Comparison of ENCODE assay signal across 31 cellular contexts in the genomic region with DNA sequence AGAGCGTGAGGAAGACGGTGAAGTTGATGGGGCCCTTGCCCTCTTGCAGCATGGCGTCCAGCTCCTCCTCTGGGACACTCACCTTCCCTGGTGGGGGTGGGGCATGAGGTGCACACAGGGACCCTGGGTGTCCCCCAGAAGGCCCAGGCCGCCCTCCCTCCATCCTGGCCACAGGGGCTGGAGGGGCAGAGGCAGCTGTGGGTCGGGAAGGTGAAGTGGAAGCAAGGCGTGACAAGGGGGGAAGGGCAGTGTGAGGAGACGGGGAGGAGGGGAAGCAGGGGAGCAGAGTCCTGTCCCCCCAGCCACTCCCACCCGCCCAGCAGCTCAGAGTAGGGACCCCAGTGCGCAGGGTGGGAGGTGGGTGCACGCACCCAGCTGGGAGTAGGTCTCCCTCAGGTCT. TPM values are rescaled to one million over a fixed set of nuclear protein-coding genes. Genes with fewer than 3 reads are reported as not detected.
"Had no signal": no experiment of that assay in that cellular context is flagged by ENCODE, and none has a peak within 500 bp of the region (broad histone marks: within the 10 kb centered on the region; RNA-seq: fewer than 3 reads in every experiment).

No MANE protein-coding gene starts in this region.

- H3K36me3 ChIP-seq: breast epithelium, gastroesophageal sphincter, suprapubic skin, tibial artery had no signal

- H3K4me1 ChIP-seq: breast epithelium had no signal

- ATAC-seq: activated naive CD8-positive, alpha-beta T cell treated with anti-CD3 and anti-CD28 coated beads, Interleukin-2, amount 50 U/mL, for 24 hours; activated T-helper 17 cell treated with anti-CD3 and anti-CD28 coated beads, Interleukin-2, amount 50 U/mL, for 72 hours; gastroesophageal sphincter; naive thymus-derived CD8-positive, alpha-beta T cell; sciatic nerve; stimulated activated memory B cell treated with anti-CD40 and anti-IgM and Interleukin-4, amounts not matched to agents 10 μg/mL and 1 μg/mL and 100 μg/mL, for 72 hours had no signal

- DNase-seq: activated CD4-positive, alpha-beta T cell treated with anti-CD3 and anti-CD28 coated beads for 48 hours; activated CD4-positive, alpha-beta T cell treated with anti-CD3 and anti-CD28 coated beads, Interleukin-2, amount 50 U/mL, for 48 hours; activated CD8-positive, alpha-beta memory T cell treated with anti-CD3 and anti-CD28 coated beads for 24 hours; activated gamma-delta T cell treated with Interleukin-2 at 50 U/mL for 16 hours; activated naive CD8-positive, alpha-beta T cell treated with anti-CD3 and anti-CD28 coated beads, Interleukin-2, amount 50 U/mL, for 24 hours; activated T-cell treated with anti-CD3 and anti-CD28 coated beads, Interleukin-2, amount 50 U/mL, for 24 hours; amygdala; effector CD8-positive, alpha-beta T cell; erythroblast; hypothalamus; occipital lobe; SK-N-SH; small intestine; stimulated activated CD4-positive, alpha-beta T cell treated with anti-CD3 and anti-CD28 coated beads, Interleukin-1b, Interleukin-23, amount 100 ng/mL, for 48 hours; stimulated activated CD4-positive, alpha-beta T cell treated with anti-CD3 and anti-CD28 coated beads, Interleukin-4, amount 100 ng/mL, for 4 hours; stimulated activated CD8-positive, alpha-beta memory T cell treated with anti-CD3 and anti-CD28 coated beads, Interleukin-4, amount 100 ng/mL, for 48 hours; SW 1271; T-helper 9 cell; tibial artery had no signal

- H3K27ac ChIP-seq: breast epithelium, gastroesophageal sphincter, suprapubic skin, tibial artery, VCaP had no signal

- H3K27me3 ChIP-seq: tibial artery had no signal

- H3K9me3 ChIP-seq: breast epithelium, gastroesophageal sphincter, SK-N-SH, suprapubic skin, tibial artery had no signal

- H3K9ac ChIP-seq: SK-N-SH had no signal

- H3K4me2 ChIP-seq: SK-N-SH had no signal

- H3K4me3 ChIP-seq: breast epithelium, gastroesophageal sphincter, suprapubic skin, tibial artery had no signal

RNA-seq across cellular contexts. Expression of gene MYL7, which starts 0.8 kb away (rescaled TPM):
- total RNA-seq: activated T-helper 17 cell treated with anti-CD3 and anti-CD28 coated beads, Interleukin-2, amount 50 U/mL, for 72 hours; dermis microvascular lymphatic vessel endothelial cell; fibroblast of lung; gastroesophageal sphincter; liver; naive thymus-derived CD8-positive, alpha-beta T cell; neural crest cell; occipital lobe; sciatic nerve; suprapubic skin had no signal
- polyA plus RNA-seq: fibroblast of lung; liver; naive thymus-derived CD8-positive, alpha-beta T cell; SK-N-SH had no signal
